11 cellular contexts compared by ENCODE assay signal in the genomic region with DNA sequence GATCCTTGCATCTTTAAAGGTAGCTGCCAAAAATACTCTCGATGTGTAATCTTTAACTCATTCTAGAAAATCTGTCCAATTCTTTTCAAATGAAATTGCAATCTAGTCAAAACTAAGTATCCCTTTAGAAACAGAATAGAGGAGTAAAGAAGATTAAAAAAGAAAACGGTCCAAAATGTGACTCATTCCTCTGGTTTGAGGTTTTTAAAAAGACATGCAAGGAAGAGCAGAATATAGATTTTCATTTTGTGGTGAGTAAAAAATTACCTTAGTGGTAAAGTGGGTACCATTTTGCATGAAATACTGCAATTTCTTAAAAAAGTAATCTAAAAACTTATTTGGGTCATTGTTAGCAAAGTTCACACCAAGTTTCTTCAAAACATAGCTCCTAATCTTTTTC.
A peak's percentile ranks its signal among the peaks of the same experiment; 100 is the strongest.
DNase-seq lines count a peak whose midpoint lies in the region; ATAC-seq and TF ChIP-seq lines count a peak whose summit lies in the region.
"Had no signal": no experiment of that assay in that cellular context is flagged by ENCODE, and none has a peak within 500 bp of the region (broad histone marks: within the 10 kb centered on the region; RNA-seq: fewer than 3 reads in every experiment).

No MANE protein-coding gene starts in this region.

- CTCF ChIA-PET in SK-N-SH (lab: Yijun Ruan, JAX): interaction anchor here (1.0 to 1.6 kb wide), 4 partner anchors 10 to 135 kb away, joined by 3 to 4 read pairs (median 3); no protein-coding TSS in a partner anchor

- H3K27ac Mint-ChIP-seq in activated naive CD8-positive, alpha-beta T cell treated with anti-CD3 and anti-CD28 coated beads for 36 hours: peak overlapping the region; percentile 68

- TF ChIP-seq EP300 in SK-N-SH (IDR thresholded peaks at IDR 0.05; ENCODE audit: borderline replicate concordance in 1 of 2, low read depth in 1 of 2, low read length in 1 of 2): no peak

- peaks cover 2% of the 10 kb centered on the region for H3K36me3 Mint-ChIP-seq in activated naive CD8-positive, alpha-beta T cell treated with anti-CD3 and anti-CD28 coated beads for 36 hours

- H3K27ac ChIP-seq in SK-N-SH (ENCODE audit: low read depth in 2 of 2, low read length in 1 of 2): no peak overlapping the region
- H3K27ac ChIP-seq: heart left ventricle, Peyer's patch had no signal

- H3K9me3 ChIP-seq in SK-N-SH: no peaks in the 10 kb centered on the region
- H3K9me3 ChIP-seq: heart left ventricle, Peyer's patch had no signal

- no peak overlapping the region; the same call in 1 of the 2 replicates for H2AFZ ChIP-seq in SK-N-SH (ENCODE audit: low read depth)

- peaks cover 34% of the 10 kb centered on the region for H3K4me1 Mint-ChIP-seq in activated naive CD8-positive, alpha-beta T cell treated with anti-CD3 and anti-CD28 coated beads for 36 hours

- H3K4me3 Mint-ChIP-seq in activated naive CD8-positive, alpha-beta T cell treated with anti-CD3 and anti-CD28 coated beads for 36 hours: no peak overlapping the region

- no peaks in the 10 kb centered on the region for H3K4me1 ChIP-seq in SK-N-SH (ENCODE audit: control insufficient read depth in 1 of 2, insufficient read depth in 2 of 2, low read depth in 1 of 2, low read length in 1 of 2)
- H3K4me1 ChIP-seq: heart left ventricle, Peyer's patch had no signal

- no peaks in the 10 kb centered on the region for H3K79me2 ChIP-seq in SK-N-SH (ENCODE audit: insufficient read depth)

- peaks cover 8% of the 10 kb centered on the region for H3K9me3 Mint-ChIP-seq in activated naive CD8-positive, alpha-beta T cell treated with anti-CD3 and anti-CD28 coated beads for 36 hours

- peak; percentile 75 for ATAC-seq in GM18907 (IDR thresholded peaks at IDR 0.05; ENCODE audit: unreplicated experiment)
- ATAC-seq in GM21529 (IDR thresholded peaks at IDR 0.05; ENCODE audit: unreplicated experiment): peak; percentile 61
- peak; percentile 54 for ATAC-seq in HG03139 (IDR thresholded peaks at IDR 0.05; ENCODE audit: unreplicated experiment)
- ATAC-seq: heart left ventricle had no signal

- H3K36me3 ChIP-seq in SK-N-SH (replicated peaks in 1 of 2; ENCODE audit: control insufficient read depth in 1 of 2, insufficient read depth in 2 of 2, low read length in 1 of 2): no peaks in the 10 kb centered on the region
- H3K36me3 ChIP-seq: heart left ventricle, Peyer's patch had no signal

- POLR2A ChIA-PET in SK-N-SH (lab: Yijun Ruan, JAX): no interaction called here

- H3K9me2 ChIP-seq in SK-N-SH: no peaks in the 10 kb centered on the region

- TF ChIP-seq RAD21 in SK-N-SH (IDR thresholded peaks at IDR 0.05; ENCODE audit: low read length): no peak

- no peak for DNase-seq in activated naive CD8-positive, alpha-beta T cell treated with anti-CD3 and anti-CD28 coated beads for 36 hours
- DNase-seq in ureter (ENCODE audit: low spot score) (no peak), SK-N-SH (no peak)
- DNase-seq in activated effector memory CD4-positive, alpha-beta T cell treated with anti-CD3 and anti-CD28 coated beads, Interleukin-2, amount 50 U/mL, for 16 hours: no peak
- DNase-seq: heart left ventricle, mesendoderm, NCI-H2081, Peyer's patch had no signal

- peaks cover 8% of the 10 kb centered on the region for H3K27me3 Mint-ChIP-seq in activated naive CD8-positive, alpha-beta T cell treated with anti-CD3 and anti-CD28 coated beads for 36 hours

- H3K9ac ChIP-seq in SK-N-SH: no peak overlapping the region

- no peak overlapping the region for H3K4me3 ChIP-seq in SK-N-SH (ENCODE audit: low read depth in 2 of 2, low read length in 1 of 2)
- H3K4me3 ChIP-seq: heart left ventricle, Peyer's patch had no signal

- 2% methylated on average over 2 of the region's 2 CpGs for WGBS in SK-N-SH (ENCODE audit: low lambda C conversion rate)

- H3K4me2 ChIP-seq in SK-N-SH: no peak overlapping the region

- no peak for TF ChIP-seq CTCF in SK-N-SH (IDR thresholded peaks at IDR 0.05)

- no peaks in the 10 kb centered on the region for H4K20me1 ChIP-seq in SK-N-SH (ENCODE audit: insufficient read depth)

- no peaks in the 10 kb centered on the region; the same call in 1 of the 2 replicates for H3K27me3 ChIP-seq in SK-N-SH (ENCODE audit: insufficient read depth)
- H3K27me3 ChIP-seq: Peyer's patch had no signal

- H3F3A ChIP-seq in SK-N-SH (replicated peaks; ENCODE audit: insufficient read depth): no peaks in the 10 kb centered on the region

TF ChIP-seq in SK-N-SH, 30 proteins besides CTCF, POLR2A, EP300 and RAD21:
- TF ChIP-seq FOXM1 (IDR thresholded peaks at IDR 0.05; ENCODE audit: low read depth) (no peak), RXRA (IDR thresholded peaks at IDR 0.05; ENCODE audit: borderline replicate concordance, low read depth) (no peak), TAF1 (IDR thresholded peaks at IDR 0.05; ENCODE audit: borderline replicate concordance, low read depth, low read length) (no peak), GABPA (IDR thresholded peaks at IDR 0.05; ENCODE audit: low read depth) (no peak), NRF1 (IDR thresholded peaks at IDR 0.05; ENCODE audit: low read depth, low read length) (no peak), JUND (IDR thresholded peaks at IDR 0.05) (no peak), NFIC (IDR thresholded peaks at IDR 0.05; ENCODE audit: borderline replicate concordance) (no peak), CHD2 (IDR thresholded peaks at IDR 0.05; ENCODE audit: low read length, partially characterized antibody) (no peak)
- TF ChIP-seq, protein P1, sequence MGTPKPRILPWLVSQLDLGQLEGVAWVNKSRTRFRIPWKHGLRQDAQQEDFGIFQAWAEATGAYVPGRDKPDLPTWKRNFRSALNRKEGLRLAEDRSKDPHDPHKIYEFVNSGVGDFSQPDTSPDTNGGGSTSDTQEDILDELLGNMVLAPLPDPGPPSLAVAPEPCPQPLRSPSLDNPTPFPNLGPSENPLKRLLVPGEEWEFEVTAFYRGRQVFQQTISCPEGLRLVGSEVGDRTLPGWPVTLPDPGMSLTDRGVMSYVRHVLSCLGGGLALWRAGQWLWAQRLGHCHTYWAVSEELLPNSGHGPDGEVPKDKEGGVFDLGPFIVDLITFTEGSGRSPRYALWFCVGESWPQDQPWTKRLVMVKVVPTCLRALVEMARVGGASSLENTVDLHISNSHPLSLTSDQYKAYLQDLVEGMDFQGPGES (IDR thresholded peaks at IDR 0.05; ENCODE audit: low read depth, low read length): no peak
